In the genomic region with DNA sequence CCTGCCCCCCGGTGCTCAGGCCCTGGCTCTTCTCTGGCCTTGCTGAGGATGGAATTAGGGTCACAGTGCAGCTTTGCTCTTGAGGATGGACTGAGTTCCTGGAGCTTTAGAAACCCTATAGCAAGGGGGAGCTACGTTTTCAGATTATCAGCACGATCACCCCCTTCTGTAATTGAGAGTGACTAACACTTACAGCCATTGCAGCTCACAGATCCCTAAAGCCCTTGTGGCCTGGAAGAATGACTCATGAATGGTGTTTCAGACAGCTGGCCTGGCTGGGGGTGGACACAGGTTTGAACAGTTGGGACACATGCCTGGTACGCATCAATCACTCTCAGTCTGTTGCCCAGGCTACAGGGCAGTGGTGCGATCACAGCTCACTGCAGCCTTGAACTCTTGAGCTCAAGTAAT, we compare ENCODE assay signal across 1 cellular context.
TF ChIP-seq lines count a peak whose summit lies in the region.

No MANE protein-coding gene starts in this region.

TF ChIP-seq in K562, 482 proteins besides CTCF, POLR2A, EP300 and RAD21 (continued from another document and continues in another):
- TF ChIP-seq, protein P1, sequence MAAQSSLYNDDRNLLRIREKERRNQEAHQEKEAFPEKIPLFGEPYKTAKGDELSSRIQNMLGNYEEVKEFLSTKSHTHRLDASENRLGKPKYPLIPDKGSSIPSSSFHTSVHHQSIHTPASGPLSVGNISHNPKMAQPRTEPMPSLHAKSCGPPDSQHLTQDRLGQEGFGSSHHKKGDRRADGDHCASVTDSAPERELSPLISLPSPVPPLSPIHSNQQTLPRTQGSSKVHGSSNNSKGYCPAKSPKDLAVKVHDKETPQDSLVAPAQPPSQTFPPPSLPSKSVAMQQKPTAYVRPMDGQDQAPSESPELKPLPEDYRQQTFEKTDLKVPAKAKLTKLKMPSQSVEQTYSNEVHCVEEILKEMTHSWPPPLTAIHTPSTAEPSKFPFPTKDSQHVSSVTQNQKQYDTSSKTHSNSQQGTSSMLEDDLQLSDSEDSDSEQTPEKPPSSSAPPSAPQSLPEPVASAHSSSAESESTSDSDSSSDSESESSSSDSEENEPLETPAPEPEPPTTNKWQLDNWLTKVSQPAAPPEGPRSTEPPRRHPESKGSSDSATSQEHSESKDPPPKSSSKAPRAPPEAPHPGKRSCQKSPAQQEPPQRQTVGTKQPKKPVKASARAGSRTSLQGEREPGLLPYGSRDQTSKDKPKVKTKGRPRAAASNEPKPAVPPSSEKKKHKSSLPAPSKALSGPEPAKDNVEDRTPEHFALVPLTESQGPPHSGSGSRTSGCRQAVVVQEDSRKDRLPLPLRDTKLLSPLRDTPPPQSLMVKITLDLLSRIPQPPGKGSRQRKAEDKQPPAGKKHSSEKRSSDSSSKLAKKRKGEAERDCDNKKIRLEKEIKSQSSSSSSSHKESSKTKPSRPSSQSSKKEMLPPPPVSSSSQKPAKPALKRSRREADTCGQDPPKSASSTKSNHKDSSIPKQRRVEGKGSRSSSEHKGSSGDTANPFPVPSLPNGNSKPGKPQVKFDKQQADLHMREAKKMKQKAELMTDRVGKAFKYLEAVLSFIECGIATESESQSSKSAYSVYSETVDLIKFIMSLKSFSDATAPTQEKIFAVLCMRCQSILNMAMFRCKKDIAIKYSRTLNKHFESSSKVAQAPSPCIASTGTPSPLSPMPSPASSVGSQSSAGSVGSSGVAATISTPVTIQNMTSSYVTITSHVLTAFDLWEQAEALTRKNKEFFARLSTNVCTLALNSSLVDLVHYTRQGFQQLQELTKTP (IDR thresholded peaks at IDR 0.05; ENCODE audit: low read depth in 1 of 2, partially characterized antibody in 2 of 2), result peak in 1 of 2 experiments; percentile 38
- TF ChIP-seq, protein P2, sequence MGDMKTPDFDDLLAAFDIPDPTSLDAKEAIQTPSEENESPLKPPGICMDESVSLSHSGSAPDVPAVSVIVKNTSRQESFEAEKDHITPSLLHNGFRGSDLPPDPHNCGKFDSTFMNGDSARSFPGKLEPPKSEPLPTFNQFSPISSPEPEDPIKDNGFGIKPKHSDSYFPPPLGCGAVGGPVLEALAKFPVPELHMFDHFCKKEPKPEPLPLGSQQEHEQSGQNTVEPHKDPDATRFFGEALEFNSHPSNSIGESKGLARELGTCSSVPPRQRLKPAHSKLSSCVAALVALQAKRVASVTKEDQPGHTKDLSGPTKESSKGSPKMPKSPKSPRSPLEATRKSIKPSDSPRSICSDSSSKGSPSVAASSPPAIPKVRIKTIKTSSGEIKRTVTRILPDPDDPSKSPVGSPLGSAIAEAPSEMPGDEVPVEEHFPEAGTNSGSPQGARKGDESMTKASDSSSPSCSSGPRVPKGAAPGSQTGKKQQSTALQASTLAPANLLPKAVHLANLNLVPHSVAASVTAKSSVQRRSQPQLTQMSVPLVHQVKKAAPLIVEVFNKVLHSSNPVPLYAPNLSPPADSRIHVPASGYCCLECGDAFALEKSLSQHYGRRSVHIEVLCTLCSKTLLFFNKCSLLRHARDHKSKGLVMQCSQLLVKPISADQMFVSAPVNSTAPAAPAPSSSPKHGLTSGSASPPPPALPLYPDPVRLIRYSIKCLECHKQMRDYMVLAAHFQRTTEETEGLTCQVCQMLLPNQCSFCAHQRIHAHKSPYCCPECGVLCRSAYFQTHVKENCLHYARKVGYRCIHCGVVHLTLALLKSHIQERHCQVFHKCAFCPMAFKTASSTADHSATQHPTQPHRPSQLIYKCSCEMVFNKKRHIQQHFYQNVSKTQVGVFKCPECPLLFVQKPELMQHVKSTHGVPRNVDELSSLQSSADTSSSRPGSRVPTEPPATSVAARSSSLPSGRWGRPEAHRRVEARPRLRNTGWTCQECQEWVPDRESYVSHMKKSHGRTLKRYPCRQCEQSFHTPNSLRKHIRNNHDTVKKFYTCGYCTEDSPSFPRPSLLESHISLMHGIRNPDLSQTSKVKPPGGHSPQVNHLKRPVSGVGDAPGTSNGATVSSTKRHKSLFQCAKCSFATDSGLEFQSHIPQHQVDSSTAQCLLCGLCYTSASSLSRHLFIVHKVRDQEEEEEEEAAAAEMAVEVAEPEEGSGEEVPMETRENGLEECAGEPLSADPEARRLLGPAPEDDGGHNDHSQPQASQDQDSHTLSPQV (IDR thresholded peaks at IDR 0.05), result no peak
- peak; percentile 59; the same call in 1 of the 2 replicates for TF ChIP-seq NCOA1 (IDR thresholded peaks at IDR 0.05; ENCODE audit: low read depth)
- TF ChIP-seq, protein P3, sequence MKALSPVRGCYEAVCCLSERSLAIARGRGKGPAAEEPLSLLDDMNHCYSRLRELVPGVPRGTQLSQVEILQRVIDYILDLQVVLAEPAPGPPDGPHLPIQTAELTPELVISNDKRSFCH (CRISPR knock-in tag; IDR thresholded peaks at IDR 0.05), result no peak
- TF ChIP-seq, protein P3 (tag; IDR thresholded peaks at IDR 0.05), result no peak
- TF ChIP-seq NEUROD1 (IDR thresholded peaks at IDR 0.05; ENCODE audit: borderline replicate concordance, low read depth, low read length, partially characterized antibody), result peak; percentile 36
- TF ChIP-seq, protein P4, sequence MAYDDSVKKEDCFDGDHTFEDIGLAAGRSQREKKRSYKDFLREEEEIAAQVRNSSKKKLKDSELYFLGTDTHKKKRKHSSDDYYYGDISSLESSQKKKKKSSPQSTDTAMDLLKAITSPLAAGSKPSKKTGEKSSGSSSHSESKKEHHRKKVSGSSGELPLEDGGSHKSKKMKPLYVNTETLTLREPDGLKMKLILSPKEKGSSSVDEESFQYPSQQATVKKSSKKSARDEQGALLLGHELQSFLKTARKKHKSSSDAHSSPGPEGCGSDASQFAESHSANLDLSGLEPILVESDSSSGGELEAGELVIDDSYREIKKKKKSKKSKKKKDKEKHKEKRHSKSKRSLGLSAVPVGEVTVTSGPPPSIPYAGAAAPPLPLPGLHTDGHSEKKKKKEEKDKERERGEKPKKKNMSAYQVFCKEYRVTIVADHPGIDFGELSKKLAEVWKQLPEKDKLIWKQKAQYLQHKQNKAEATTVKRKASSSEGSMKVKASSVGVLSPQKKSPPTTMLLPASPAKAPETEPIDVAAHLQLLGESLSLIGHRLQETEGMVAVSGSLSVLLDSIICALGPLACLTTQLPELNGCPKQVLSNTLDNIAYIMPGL (CRISPR knock-in tag; IDR thresholded peaks at IDR 0.05), result no peak
- TF ChIP-seq SMAD4 (CRISPR knock-in tag; conservative IDR thresholded peaks at IDR 0.05), result peak; percentile 75
- TF ChIP-seq MXI1 (IDR thresholded peaks at IDR 0.05; ENCODE audit: low read depth, low read length), result no peak
- no peak for TF ChIP-seq ZNF232 (CRISPR knock-in tag; IDR thresholded peaks at IDR 0.05)
- peak; percentile 74 for TF ChIP-seq TCF3 (CRISPR knock-in tag; IDR thresholded peaks at IDR 0.05)
- peak; percentile 81 for TF ChIP-seq ATF7 (IDR thresholded peaks at IDR 0.05)
- TF ChIP-seq ZNF583 (CRISPR knock-in tag; IDR thresholded peaks at IDR 0.05), result no peak
- TF ChIP-seq ARID2 (IDR thresholded peaks at IDR 0.05), result no peak
- TF ChIP-seq HLTF (IDR thresholded peaks at IDR 0.05), result no peak
- peak; percentile 94 for TF ChIP-seq ZBTB17 (CRISPR knock-in tag; IDR thresholded peaks at IDR 0.05)
- TF ChIP-seq, protein P5, sequence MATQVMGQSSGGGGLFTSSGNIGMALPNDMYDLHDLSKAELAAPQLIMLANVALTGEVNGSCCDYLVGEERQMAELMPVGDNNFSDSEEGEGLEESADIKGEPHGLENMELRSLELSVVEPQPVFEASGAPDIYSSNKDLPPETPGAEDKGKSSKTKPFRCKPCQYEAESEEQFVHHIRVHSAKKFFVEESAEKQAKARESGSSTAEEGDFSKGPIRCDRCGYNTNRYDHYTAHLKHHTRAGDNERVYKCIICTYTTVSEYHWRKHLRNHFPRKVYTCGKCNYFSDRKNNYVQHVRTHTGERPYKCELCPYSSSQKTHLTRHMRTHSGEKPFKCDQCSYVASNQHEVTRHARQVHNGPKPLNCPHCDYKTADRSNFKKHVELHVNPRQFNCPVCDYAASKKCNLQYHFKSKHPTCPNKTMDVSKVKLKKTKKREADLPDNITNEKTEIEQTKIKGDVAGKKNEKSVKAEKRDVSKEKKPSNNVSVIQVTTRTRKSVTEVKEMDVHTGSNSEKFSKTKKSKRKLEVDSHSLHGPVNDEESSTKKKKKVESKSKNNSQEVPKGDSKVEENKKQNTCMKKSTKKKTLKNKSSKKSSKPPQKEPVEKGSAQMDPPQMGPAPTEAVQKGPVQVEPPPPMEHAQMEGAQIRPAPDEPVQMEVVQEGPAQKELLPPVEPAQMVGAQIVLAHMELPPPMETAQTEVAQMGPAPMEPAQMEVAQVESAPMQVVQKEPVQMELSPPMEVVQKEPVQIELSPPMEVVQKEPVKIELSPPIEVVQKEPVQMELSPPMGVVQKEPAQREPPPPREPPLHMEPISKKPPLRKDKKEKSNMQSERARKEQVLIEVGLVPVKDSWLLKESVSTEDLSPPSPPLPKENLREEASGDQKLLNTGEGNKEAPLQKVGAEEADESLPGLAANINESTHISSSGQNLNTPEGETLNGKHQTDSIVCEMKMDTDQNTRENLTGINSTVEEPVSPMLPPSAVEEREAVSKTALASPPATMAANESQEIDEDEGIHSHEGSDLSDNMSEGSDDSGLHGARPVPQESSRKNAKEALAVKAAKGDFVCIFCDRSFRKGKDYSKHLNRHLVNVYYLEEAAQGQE (CRISPR knock-in tag; IDR thresholded peaks at IDR 0.05; ENCODE audit: low read depth), result no peak
- no peak for TF ChIP-seq ATF1 (CRISPR knock-in tag; IDR thresholded peaks at IDR 0.05)
- TF ChIP-seq ATF1 (tag; IDR thresholded peaks at IDR 0.05), result 0 out of 2 replicates have a peak, but pooled peaks have one; percentile 39
- no peak for TF ChIP-seq MEF2A (IDR thresholded peaks at IDR 0.05; ENCODE audit: control insufficient read depth, low read depth, low read length)
- TF ChIP-seq RBM15 (IDR thresholded peaks at IDR 0.05; ENCODE audit: insufficient read depth, low read length), result no peak
- TF ChIP-seq SRSF9 (IDR thresholded peaks at IDR 0.05; ENCODE audit: borderline replicate concordance, low read depth, low read length), result no peak
- TF ChIP-seq ZNF408 (CRISPR knock-in tag; IDR thresholded peaks at IDR 0.05; ENCODE audit: low read depth), result no peak
- no peak for TF ChIP-seq LARP7 (IDR thresholded peaks at IDR 0.05)
- TF ChIP-seq NCOA2 (IDR thresholded peaks at IDR 0.05; ENCODE audit: partially characterized antibody in 2 of 2), result peak in 1 of 2 experiments; percentile 44
- TF ChIP-seq, protein P6, sequence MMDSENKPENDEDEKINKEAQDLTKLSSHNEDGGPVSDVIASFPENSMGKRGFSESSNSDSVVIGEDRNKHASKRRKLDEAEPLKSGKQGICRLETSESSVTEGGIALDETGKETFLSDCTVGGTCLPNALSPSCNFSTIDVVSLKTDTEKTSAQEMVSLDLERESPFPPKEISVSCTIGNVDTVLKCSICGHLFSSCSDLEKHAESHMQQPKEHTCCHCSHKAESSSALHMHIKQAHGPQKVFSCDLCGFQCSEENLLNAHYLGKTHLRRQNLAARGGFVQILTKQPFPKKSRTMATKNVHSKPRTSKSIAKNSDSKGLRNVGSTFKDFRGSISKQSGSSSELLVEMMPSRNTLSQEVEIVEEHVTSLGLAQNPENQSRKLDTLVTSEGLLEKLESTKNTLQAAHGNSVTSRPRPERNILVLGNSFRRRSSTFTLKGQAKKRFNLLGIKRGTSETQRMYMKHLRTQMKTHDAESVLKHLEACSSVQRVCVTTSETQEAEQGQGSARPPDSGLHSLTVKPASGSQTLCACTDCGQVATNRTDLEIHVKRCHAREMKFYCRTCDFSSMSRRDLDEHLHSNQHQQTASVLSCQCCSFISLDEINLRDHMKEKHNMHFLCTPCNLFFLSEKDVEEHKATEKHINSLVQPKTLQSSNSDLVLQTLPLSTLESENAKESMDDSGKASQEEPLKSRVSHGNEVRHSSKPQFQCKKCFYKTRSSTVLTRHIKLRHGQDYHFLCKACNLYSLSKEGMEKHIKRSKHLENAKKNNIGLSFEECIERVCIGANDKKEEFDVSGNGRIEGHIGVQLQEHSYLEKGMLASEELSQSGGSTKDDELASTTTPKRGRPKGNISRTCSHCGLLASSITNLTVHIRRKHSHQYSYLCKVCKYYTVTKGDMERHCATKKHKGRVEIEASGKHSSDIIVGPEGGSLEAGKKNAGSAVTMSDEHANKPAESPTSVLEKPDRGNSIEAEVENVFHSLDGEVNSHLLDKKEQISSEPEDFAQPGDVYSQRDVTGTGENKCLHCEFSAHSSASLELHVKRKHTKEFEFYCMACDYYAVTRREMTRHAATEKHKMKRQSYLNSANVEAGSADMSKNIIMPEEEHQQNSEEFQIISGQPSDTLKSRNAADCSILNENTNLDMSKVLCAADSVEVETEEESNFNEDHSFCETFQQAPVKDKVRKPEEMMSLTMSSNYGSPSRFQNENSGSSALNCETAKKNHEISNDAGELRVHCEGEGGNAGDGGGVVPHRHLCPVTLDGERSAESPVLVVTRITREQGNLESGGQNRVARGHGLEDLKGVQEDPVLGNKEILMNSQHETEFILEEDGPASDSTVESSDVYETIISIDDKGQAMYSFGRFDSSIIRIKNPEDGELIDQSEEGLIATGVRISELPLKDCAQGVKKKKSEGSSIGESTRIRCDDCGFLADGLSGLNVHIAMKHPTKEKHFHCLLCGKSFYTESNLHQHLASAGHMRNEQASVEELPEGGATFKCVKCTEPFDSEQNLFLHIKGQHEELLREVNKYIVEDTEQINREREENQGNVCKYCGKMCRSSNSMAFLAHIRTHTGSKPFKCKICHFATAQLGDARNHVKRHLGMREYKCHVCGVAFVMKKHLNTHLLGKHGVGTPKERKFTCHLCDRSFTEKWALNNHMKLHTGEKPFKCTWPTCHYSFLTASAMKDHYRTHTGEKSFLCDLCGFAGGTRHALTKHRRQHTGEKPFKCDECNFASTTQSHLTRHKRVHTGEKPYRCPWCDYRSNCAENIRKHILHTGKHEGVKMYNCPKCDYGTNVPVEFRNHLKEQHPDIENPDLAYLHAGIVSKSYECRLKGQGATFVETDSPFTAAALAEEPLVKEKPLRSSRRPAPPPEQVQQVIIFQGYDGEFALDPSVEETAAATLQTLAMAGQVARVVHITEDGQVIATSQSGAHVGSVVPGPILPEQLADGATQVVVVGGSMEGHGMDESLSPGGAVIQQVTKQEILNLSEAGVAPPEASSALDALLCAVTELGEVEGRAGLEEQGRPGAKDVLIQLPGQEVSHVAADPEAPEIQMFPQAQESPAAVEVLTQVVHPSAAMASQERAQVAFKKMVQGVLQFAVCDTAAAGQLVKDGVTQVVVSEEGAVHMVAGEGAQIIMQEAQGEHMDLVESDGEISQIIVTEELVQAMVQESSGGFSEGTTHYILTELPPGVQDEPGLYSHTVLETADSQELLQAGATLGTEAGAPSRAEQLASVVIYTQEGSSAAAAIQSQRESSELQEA (IDR thresholded peaks at IDR 0.05; ENCODE audit: low read depth), result no peak
- no peak for TF ChIP-seq RBBP5 (IDR thresholded peaks at IDR 0.05; ENCODE audit: borderline replicate concordance, insufficient read depth, low read length, poor library complexity, severe bottlenecking)
- no peak for TF ChIP-seq DNMT1 (IDR thresholded peaks at IDR 0.05)
- TF ChIP-seq NFE2 (IDR thresholded peaks at IDR 0.05; ENCODE audit: low read depth), result peak; percentile 78
- TF ChIP-seq TEAD4 (IDR thresholded peaks at IDR 0.05; ENCODE audit: low read length), result peak; percentile 78
- TF ChIP-seq TEAD4 (CRISPR knock-in tag; IDR thresholded peaks at IDR 0.05; ENCODE audit: borderline replicate concordance), result no peak
